Comparison of ENCODE assay signal across 17 cellular contexts in the genomic region with DNA sequence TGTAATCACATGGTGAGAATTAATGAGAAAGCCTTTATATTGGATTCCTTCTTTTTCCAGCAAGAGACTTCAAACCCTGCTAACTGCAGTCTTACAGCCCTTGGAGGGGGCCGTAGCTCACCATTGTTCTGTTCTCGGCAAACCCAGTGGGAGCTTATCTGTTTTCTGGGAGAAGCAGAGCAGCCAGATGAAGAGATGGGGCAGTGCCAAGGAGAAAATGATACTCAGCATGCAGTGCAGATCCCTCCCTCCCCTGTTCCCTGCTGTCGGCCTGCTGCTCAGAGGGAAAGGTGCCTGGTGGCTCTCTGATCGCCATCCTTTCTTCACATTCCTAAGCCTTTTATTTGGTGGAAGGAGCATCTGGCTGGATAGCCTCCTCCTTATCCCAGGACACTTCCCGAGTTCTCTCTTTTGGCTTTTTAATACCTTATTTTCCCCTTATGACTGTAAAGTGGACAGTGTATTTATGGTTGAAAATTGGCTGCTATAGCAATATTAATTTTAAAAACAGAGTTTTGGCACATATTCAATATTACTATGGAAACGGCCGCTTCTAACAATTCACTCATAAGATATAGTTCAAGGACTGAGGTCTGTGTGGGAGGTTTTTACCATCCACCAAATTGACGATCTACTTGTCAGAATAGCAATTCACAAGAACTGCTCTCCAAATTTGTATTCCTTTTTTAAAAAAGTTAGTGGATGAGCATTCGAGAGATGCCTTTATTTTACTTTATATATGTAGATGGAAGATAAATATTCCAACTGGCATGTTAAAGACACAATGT.
DNase-seq lines count a peak whose midpoint lies in the region; ATAC-seq lines count a peak whose summit lies in the region.
"Had no signal": no experiment of that assay in that cellular context is flagged by ENCODE, and none has a peak within 500 bp of the region (broad histone marks: within the 10 kb centered on the region; RNA-seq: fewer than 3 reads in every experiment).

No MANE protein-coding gene starts in this region.

- H3K27me3 Mint-ChIP-seq in activated T-cell treated with anti-CD3 and anti-CD28 coated beads, Interleukin-2, amount 50 U/mL, for 24 hours = no peaks in the 10 kb centered on the region

- no peaks in the 10 kb centered on the region for H3K9me3 Mint-ChIP-seq in activated T-cell treated with anti-CD3 and anti-CD28 coated beads, Interleukin-2, amount 50 U/mL, for 24 hours
- H3K9me3 Mint-ChIP-seq: CD8-positive, alpha-beta memory T cell; IgD-negative memory B cell; neural crest cell had no signal

- no peaks in the 10 kb centered on the region for H3K9me3 ChIP-seq in SK-N-MC (ENCODE audit: low read depth, low read length)

- 0 out of 2 replicates have a peak overlapping the region, but pooled peaks have one; percentile 15 for H3K4me3 ChIP-seq in SK-N-MC

- no peak overlapping the region for H3K9ac ChIP-seq in SK-N-MC (ENCODE audit: insufficient read length)

- intact Hi-C loops in sciatic nerve (cut with DNase I) = no loop called here

- peaks cover 5% of the 10 kb centered on the region for H3K4me1 Mint-ChIP-seq in activated T-cell treated with anti-CD3 and anti-CD28 coated beads, Interleukin-2, amount 50 U/mL, for 24 hours (ENCODE audit: low read depth)
- H3K4me1 Mint-ChIP-seq: CD8-positive, alpha-beta memory T cell; neural crest cell had no signal

- peak; percentile 15 for DNase-seq in NCI-H2196 treated with DMSO at 0.1 percent for 48 hours (lab: John Stamatoyannopoulos, UW; ENCODE audit: unreplicated experiment)
- no peak for DNase-seq in NCI-H2196 (lab: John Stamatoyannopoulos, UW; ENCODE audit: unreplicated experiment)
- no peak for DNase-seq in SK-N-MC (ENCODE audit: low read depth, low spot score)
- DNase-seq in fibroblast of peridontal ligament (ENCODE audit: extremely low read depth) = peak; percentile 37
- no peak for DNase-seq in sciatic nerve (ENCODE audit: low spot score)
- DNase-seq in activated T-cell treated with anti-CD3 and anti-CD28 coated beads, Interleukin-2, amount 50 U/mL, for 24 hours = no peak
- DNase-seq: activated CD4-positive, alpha-beta T cell treated with anti-CD3 and anti-CD28 coated beads, Interleukin-2, amount 50 U/mL, for 48 hours; activated gamma-delta T cell; CD8-positive, alpha-beta memory T cell; GF-D8; NCI-H1048; NCI-H82; small intestine had no signal

- H3K4me3 Mint-ChIP-seq in activated T-cell treated with anti-CD3 and anti-CD28 coated beads, Interleukin-2, amount 50 U/mL, for 24 hours = no peak overlapping the region
- H3K4me3 Mint-ChIP-seq: CD8-positive, alpha-beta memory T cell; IgD-negative memory B cell; neural crest cell had no signal

- no peaks in the 10 kb centered on the region for H3K36me3 ChIP-seq in SK-N-MC (ENCODE audit: insufficient read depth, low read length)

- H3K27ac Mint-ChIP-seq in activated T-cell treated with anti-CD3 and anti-CD28 coated beads, Interleukin-2, amount 50 U/mL, for 24 hours = no peak overlapping the region
- H3K27ac Mint-ChIP-seq: CD8-positive, alpha-beta memory T cell; IgD-negative memory B cell had no signal

- H3K27ac ChIP-seq in SK-N-MC = no peak overlapping the region

- H3K36me3 Mint-ChIP-seq in activated T-cell treated with anti-CD3 and anti-CD28 coated beads, Interleukin-2, amount 50 U/mL, for 24 hours (ENCODE audit: low read depth) = no peaks in the 10 kb centered on the region
- H3K36me3 Mint-ChIP-seq: CD8-positive, alpha-beta memory T cell; IgD-negative memory B cell had no signal

- ATAC-seq in sciatic nerve (peak; percentile 45), GM19397 (IDR thresholded peaks at IDR 0.05; ENCODE audit: unreplicated experiment) (no peak), HG02884 (IDR thresholded peaks at IDR 0.05; ENCODE audit: unreplicated experiment) (no peak)

Comparison
In these comparisons a context has a peak if more than half of its experiments do, and no peak if none do; other contexts are left out.
1. DNase-seq: peak in NCI-H2196 treated with DMSO at 0.1 percent for 48 hours (single experiment) and fibroblast of peridontal ligament (single experiment); none in NCI-H2196 (single experiment), SK-N-MC (single experiment), sciatic nerve (single experiment) and activated T-cell treated with anti-CD3 and anti-CD28 coated beads, Interleukin-2, amount 50 U/mL, for 24 hours (single experiment).